ENCODE assay signal across 13 cellular contexts in genomic region chr20:4159765-4160490, GRCh38. TPM values are rescaled to one million over a fixed set of nuclear protein-coding genes. Genes with fewer than 3 reads are reported as not detected.
A peak's percentile ranks its signal among the peaks of the same experiment; 100 is the strongest.
DNase-seq lines count a peak whose midpoint lies in the region; ATAC-seq, FAIRE-seq and TF ChIP-seq lines count a peak whose summit lies in the region.
"Had no signal": no experiment of that assay in that cellular context is flagged by ENCODE, and none has a peak within 500 bp of the region (broad histone marks: within the 10 kb centered on the region; RNA-seq: fewer than 3 reads in every experiment).

No MANE protein-coding gene starts in this region.

- peaks cover 0 to 14% of the 10 kb centered on the region in 2 experiments for H4K20me1 ChIP-seq in H1 (replicated peaks in 1 of 2; ENCODE audit: control insufficient read depth in 1 of 2, insufficient read depth in 2 of 2, low read length in 2 of 2)

- H2BK15ac ChIP-seq in H1 (ENCODE audit: low read length), result no peak overlapping the region

- no peak overlapping the region for H2BK120ac ChIP-seq in H1 (replicated peaks; ENCODE audit: low read depth, low read length)

- 87% methylated on average over 14 of the region's 14 CpGs; no CpG with 5 or more reads in 1 of the 2 experiments for WGBS in H1 (ENCODE audit: extremely low coverage in 1 of 2, insufficient coverage in 1 of 2, insufficient read length in 1 of 2, insufficient replicate concordance in 2 of 2, low coverage in 1 of 2, low lambda C conversion rate in 2 of 2, missing lambda C conversion rate in 1 of 2), 2 experiments

- no peak overlapping the region for H3K23ac ChIP-seq in H1 (ENCODE audit: insufficient read length)

- H4K5ac ChIP-seq in H1 (ENCODE audit: insufficient read length, low read depth, low read length), result no peak overlapping the region

- no peak overlapping the region for H4K91ac ChIP-seq in H1 (replicated peaks; ENCODE audit: insufficient read length, low read length)

- no peak for TF ChIP-seq RAD21 in H1 (IDR thresholded peaks at IDR 0.05 in 1 of 2, conservative IDR thresholded peaks at IDR 0.05 in 1 of 2; ENCODE audit: low read depth in 2 of 2, low read length in 2 of 2)

- H2BK5ac ChIP-seq in H1 (ENCODE audit: low read depth, low read length), result peak overlapping the region; percentile 75; the same call in 1 of the 2 replicates

- H3K4me1 ChIP-seq in H1 (replicated peaks in 1 of 4; ENCODE audit: control insufficient read depth in 3 of 4, insufficient read depth in 4 of 4, low read length in 3 of 4), result peaks cover 0 to 25% (median 17%) of the 10 kb centered on the region in 4 experiments; a peak in 6 of 7 replicates

- H2AK5ac ChIP-seq in H1 (ENCODE audit: low read depth, low read length), result no peak overlapping the region

- peak; percentile 72 for DNase-seq in DMS79 (lab: John Stamatoyannopoulos, UW)
- DNase-seq in RWPE1 (ENCODE audit: low spot score), result no peak
- DNase-seq in H1 (ENCODE audit: low read depth in 1 of 2, low spot score in 2 of 2), result peak in 1 of 2 experiments; percentile 42
- DNase-seq in renal cortical epithelial cell (ENCODE audit: low read depth), result peak; percentile 64
- DNase-seq in retina, result no peak
- DNase-seq in stimulated activated CD4-positive, alpha-beta T cell treated with anti-CD3 and anti-CD28 coated beads, Interleukin-1b, Interleukin-23, amount 100 ng/mL, for 48 hours, result no peak
- DNase-seq: activated CD4-positive, CD25-positive, alpha-beta regulatory T cell treated with anti-CD3 and anti-CD28 coated beads, Interleukin-2, amount 50 U/mL, for 72 hours; effector memory CD4-positive, alpha-beta T cell; NCI-H1694; NCI-H510A treated with DMSO at 0.1 percent for 48 hours; small intestine had no signal

- H3K18ac ChIP-seq in H1 (ENCODE audit: extremely low read depth, low read length), result no peak overlapping the region

- no peaks in the 10 kb centered on the region for H3K9me3 ChIP-seq in H1 (ENCODE audit: insufficient read depth in 2 of 2, low read depth in 1 of 2, low read length in 1 of 2)

- CTCF ChIA-PET in RWPE1 (lab: Yijun Ruan, JAX), result interaction anchor here (0.7 kb wide), 1 partner anchor 1466 kb away, joined by 3 read pairs; no protein-coding TSS in a partner anchor
- CTCF ChIA-PET in H1 (lab: Charles Lee; ENCODE audit: partially characterized antibody), result interaction anchor here (1.2 kb wide), 2 partner anchors 9 to 49 kb away, joined by 5 read pairs; no protein-coding TSS in a partner anchor

- no peak overlapping the region for H2BK20ac ChIP-seq in H1 (ENCODE audit: low read length)

- no peak overlapping the region for H3K14ac ChIP-seq in H1 (ENCODE audit: insufficient read length)

- H2BK12ac ChIP-seq in H1 (ENCODE audit: low read depth, low read length), result no peak overlapping the region

- no peak overlapping the region for H4K8ac ChIP-seq in H1 (ENCODE audit: extremely low read depth, insufficient read depth, low read length)

- no peak for FAIRE-seq in H1 (lab: Jason Lieb, UNC)
- FAIRE-seq: small intestine had no signal

- TF ChIP-seq POLR2A in H1 (IDR thresholded peaks at IDR 0.05; ENCODE audit: control extremely low read depth in 1 of 2, low read depth in 2 of 2, low read length in 2 of 2), result no peak

- no peak overlapping the region for H3K4me2 ChIP-seq in H1 (ENCODE audit: insufficient read depth in 1 of 2, low read depth in 2 of 2, low read length in 2 of 2)

- POLR2A ChIA-PET in RWPE1 (lab: Yijun Ruan, JAX; ENCODE audit: low non-redundant PET) (no interaction called here), H1 (lab: Charles Lee; ENCODE audit: partially characterized antibody) (no interaction called here)

- no peak overlapping the region for H2AFZ ChIP-seq in H1 (ENCODE audit: low read length)

- no peak overlapping the region for H3K9ac ChIP-seq in H1 (replicated peaks in 1 of 4; ENCODE audit: extremely low read depth in 1 of 4, low read depth in 3 of 4, low read length in 3 of 4)

- H3K56ac ChIP-seq in H1 (replicated peaks; ENCODE audit: insufficient read length, low read depth, low read length), result no peak overlapping the region

- H3K36me3 ChIP-seq in H1 (ENCODE audit: control insufficient read depth in 2 of 4, insufficient read depth in 4 of 4, low read length in 3 of 4), result no peaks in the 10 kb centered on the region

- no peak for TF ChIP-seq EP300 in H1 (IDR thresholded peaks at IDR 0.05; ENCODE audit: borderline replicate concordance in 1 of 2, low read depth in 2 of 2, low read length in 2 of 2)

- H3K79me1 ChIP-seq in H1 (ENCODE audit: low read depth, low read length), result no peaks in the 10 kb centered on the region; the same call in 1 of the 2 replicates

- ATAC-seq in HG03045 (IDR thresholded peaks at IDR 0.05; ENCODE audit: unreplicated experiment), result no peak

- H3K23me2 ChIP-seq in H1 (ENCODE audit: low read depth, low read length), result no peaks in the 10 kb centered on the region

- H3K27ac ChIP-seq in RWPE1, result peak overlapping the region; percentile 66
- H3K27ac ChIP-seq in H1 (ENCODE audit: low read depth, low read length), result no peak overlapping the region
- H3K27ac ChIP-seq: C4-2B had no signal

- H3K4me3 ChIP-seq in H1 (ENCODE audit: extremely low read depth in 1 of 4, insufficient read depth in 2 of 4, low read depth in 3 of 4, low read length in 4 of 4), result no peak overlapping the region

- H3K27me3 ChIP-seq in H1 (replicated peaks in 1 of 4; ENCODE audit: control insufficient read depth in 3 of 4, extremely low read depth in 1 of 4, insufficient read depth in 3 of 4, low read length in 3 of 4), result no peaks in the 10 kb centered on the region

- TF ChIP-seq CTCF in RWPE1 (conservative IDR thresholded peaks at IDR 0.05; ENCODE audit: low read depth), result no peak
- TF ChIP-seq CTCF in H1 (IDR thresholded peaks at IDR 0.05; ENCODE audit: control extremely low read depth in 1 of 3, insufficient read depth in 1 of 3, low read depth in 1 of 3, low read length in 3 of 3), result no peak

- H3K4ac ChIP-seq in H1 (replicated peaks; ENCODE audit: insufficient read length, low read depth, low read length), result no peak overlapping the region

- H3K79me2 ChIP-seq in H1 (ENCODE audit: control insufficient read depth in 1 of 2, insufficient read depth in 2 of 2, low read length in 2 of 2), result no peaks in the 10 kb centered on the region

TF ChIP-seq in H1, 55 proteins besides CTCF, POLR2A, EP300 and RAD21:
- TF ChIP-seq RBBP5 (IDR thresholded peaks at IDR 0.05; ENCODE audit: borderline replicate concordance, low read depth, low read length) (no peak), TCF12 (IDR thresholded peaks at IDR 0.05; ENCODE audit: low read depth, low read length) (no peak), NANOG (IDR thresholded peaks at IDR 0.05; ENCODE audit: insufficient read depth, low read depth, low read length, poor library complexity, severe bottlenecking) (no peak), EGR1 (IDR thresholded peaks at IDR 0.05; ENCODE audit: borderline replicate concordance, low read depth, low read length) (no peak), TAF1 (IDR thresholded peaks at IDR 0.05; ENCODE audit: low read depth, low read length) (no peak), SUZ12 (IDR thresholded peaks at IDR 0.05; ENCODE audit: low read length) (no peak), SAP30 (IDR thresholded peaks at IDR 0.05; ENCODE audit: insufficient read depth, insufficient replicate concordance, low read length) (no peak)
- TF ChIP-seq, protein P1, sequence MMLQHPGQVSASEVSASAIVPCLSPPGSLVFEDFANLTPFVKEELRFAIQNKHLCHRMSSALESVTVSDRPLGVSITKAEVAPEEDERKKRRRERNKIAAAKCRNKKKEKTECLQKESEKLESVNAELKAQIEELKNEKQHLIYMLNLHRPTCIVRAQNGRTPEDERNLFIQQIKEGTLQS (IDR thresholded peaks at IDR 0.05; ENCODE audit: insufficient read depth, low read depth, low read length), result no peak

RNA-seq across cellular contexts. Expression of gene SMOX, which starts 11.3 kb away (rescaled TPM):
- 9.3 and 12.4 TPM in 2 replicates for total RNA-seq in H1 (2021; fragmentation: NEBNext Ultra II Directional; extraction: Animal tissue kit (Norgen Biotek cat#: 25700))
- 8.3 and 20.5 TPM in 2 replicates for polyA plus RNA-seq in H1 (2011; rRNA removed)
- polyA plus RNA-seq in H1 (2011; cell fraction: cytosol; rRNA removed), result 5.0 TPM
- polyA plus RNA-seq in H1 (2011; cell fraction: nucleus; rRNA removed), result 10.3 TPM
- 6.1 to 12.8 TPM (median 11.7 TPM) in 4 replicates for polyA plus RNA-seq in H1 (2012, experiment 1 of 2)
- polyA plus RNA-seq in H1 (2012, experiment 2 of 2), result 18.7 TPM
- polyA plus RNA-seq in H1 (2013, experiment 1 of 2), result 7.0 TPM
- polyA plus RNA-seq in H1 (2013, experiment 2 of 2), result 7.7 TPM
- polyA minus RNA-seq in H1 (2011; rRNA and poly(A)+ RNA removed), result 2.4 and 2.5 TPM in 2 replicates
- 4.5 TPM for polyA minus RNA-seq in H1 (2011; cell fraction: cytosol; rRNA and poly(A)+ RNA removed)
- 2.0 TPM for polyA minus RNA-seq in H1 (2011; cell fraction: nucleus; rRNA and poly(A)+ RNA removed)
- total RNA-seq in renal cortical epithelial cell, result 20.5 and 54.1 TPM in 2 replicates

Comparison
In these comparisons a context has a peak if more than half of its experiments do, and no peak if none do; other contexts are left out.
1. DNase-seq: peak in DMS79 (single experiment) and renal cortical epithelial cell (single experiment); none in RWPE1 (single experiment), retina (single experiment) and stimulated activated CD4-positive, alpha-beta T cell treated with anti-CD3 and anti-CD28 coated beads, Interleukin-1b, Interleukin-23, amount 100 ng/mL, for 48 hours (single experiment).